ENCODE assay signal across 23 cellular contexts in the genomic region with DNA sequence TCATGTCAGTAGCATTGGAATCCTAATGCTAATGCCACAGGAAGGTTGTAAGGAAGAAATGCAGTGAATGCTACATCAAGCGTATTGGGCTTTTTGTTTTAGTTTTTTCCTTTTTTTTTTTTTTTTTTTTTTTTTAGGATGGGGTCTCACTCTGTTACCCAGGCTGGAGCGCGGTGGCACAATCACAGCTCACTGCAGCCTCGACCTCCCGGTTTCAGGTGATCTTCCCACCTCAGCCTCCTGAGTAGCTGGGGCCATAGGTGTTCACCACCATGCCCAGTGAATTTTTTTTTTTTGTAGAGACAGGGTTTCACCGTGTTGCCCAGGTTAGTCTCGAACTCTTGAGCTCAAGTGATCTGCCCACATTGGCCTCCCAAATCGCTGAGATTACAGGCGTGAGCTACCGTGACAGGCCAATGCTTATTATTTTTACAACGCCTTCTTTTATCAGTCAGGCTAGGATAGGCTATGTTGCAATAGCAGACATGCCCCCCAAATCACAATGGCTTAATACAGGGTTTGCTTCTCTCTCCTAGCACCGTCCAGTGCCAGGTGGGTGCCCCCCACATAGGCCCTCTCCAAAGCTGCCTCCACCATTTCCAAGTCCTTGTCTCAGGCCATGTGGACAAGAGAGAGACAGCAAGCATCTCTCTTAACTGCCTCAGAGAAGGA. TPM values are rescaled to one million over a fixed set of nuclear protein-coding genes. Genes with fewer than 3 reads are reported as not detected.
DNase-seq lines count a peak whose midpoint lies in the region; ATAC-seq and TF ChIP-seq lines count a peak whose summit lies in the region.
"Had no signal": no experiment of that assay in that cellular context is flagged by ENCODE, and none has a peak within 500 bp of the region (broad histone marks: within the 10 kb centered on the region; RNA-seq: fewer than 3 reads in every experiment).

No MANE protein-coding gene starts in this region.

- no peak for ATAC-seq in GM18907 (IDR thresholded peaks at IDR 0.05; ENCODE audit: unreplicated experiment)
- no peak for ATAC-seq in GM19023 (IDR thresholded peaks at IDR 0.05; ENCODE audit: unreplicated experiment)
- ATAC-seq: gastroesophageal sphincter had no signal

- H3K36me3 Mint-ChIP-seq in H9 (ENCODE audit: insufficient read depth in 1 of 3, low read depth in 3 of 3), result no peaks in the 10 kb centered on the region

- H3K79me1 ChIP-seq in H9 (ENCODE audit: insufficient read depth, low read depth, low read length, poor library complexity, severe bottlenecking) (no peaks in the 10 kb centered on the region), neuronal stem cell (ENCODE audit: low read depth, low read length) (no peaks in the 10 kb centered on the region)

- H3K18ac ChIP-seq in H9 (ENCODE audit: insufficient read length, low read depth, low read length) (no peak overlapping the region), neuronal stem cell (ENCODE audit: low read length) (no peak overlapping the region)

- no peak overlapping the region for H2BK15ac ChIP-seq in H9 (ENCODE audit: low read depth, low read length)
- H2BK15ac ChIP-seq in neuronal stem cell (ENCODE audit: low read length), result no peak overlapping the region

- H2BK12ac ChIP-seq in H9 (ENCODE audit: insufficient read length, low read depth, low read length) (no peak overlapping the region), neuronal stem cell (ENCODE audit: low read length) (no peak overlapping the region)

- DNase-seq in H9 (no peak), dorsolateral prefrontal cortex (no peak), neuronal stem cell (ENCODE audit: low spot score) (no peak), superior temporal gyrus (ENCODE audit: extremely low spot score) (no peak)
- DNase-seq: activated CD4-positive, alpha-beta T cell treated with anti-CD3 and anti-CD28 coated beads, Interleukin-2, amount 50 U/mL, for 1 hour; activated effector memory CD4-positive, alpha-beta T cell treated with anti-CD3 and anti-CD28 coated beads, Interleukin-2, amount 50 U/mL, for 16 hours; amniotic stem cell; cortex of kidney; DMS 273 treated with DMSO at 0.1 percent for 48 hours; NCI-H1048; NCI-H187 treated with DMSO at 0.1 percent for 48 hours; sigmoid colon; stimulated activated CD4-positive, alpha-beta T cell treated with anti-CD3 and anti-CD28 coated beads, Interleukin-15, amount 100 ng/mL, for 24 hours; uterus; WERI-Rb-1 had no signal

- H3K27ac Mint-ChIP-seq in H9, result peak overlapping the region in 2 of 3 experiments; percentile 84 to 95; a peak in 3 of 7 replicates
- H3K27ac Mint-ChIP-seq: progenitor cell of endocrine pancreas had no signal

- H3K4me2 ChIP-seq in BLaER1 (peak overlapping the region; percentile 81), H9 (ENCODE audit: insufficient read depth, insufficient read length, low read length) (no peak overlapping the region), neuronal stem cell (ENCODE audit: insufficient read depth, low read length, poor library complexity, severe bottlenecking) (no peak overlapping the region)

- H3K9ac ChIP-seq in BLaER1 (0 out of 2 replicates have a peak overlapping the region, but pooled peaks have one; percentile 4), H9 (ENCODE audit: extremely low read depth, insufficient read length, low read length) (no peak overlapping the region), neuronal stem cell (ENCODE audit: low read depth, low read length, poor library complexity) (no peak overlapping the region)

- WGBS in H9 (ENCODE audit: extremely low coverage, insufficient read length, low lambda C conversion rate), result no CpG with 5 or more reads among the region's 12 CpGs
- no CpG with 5 or more reads among the region's 12 CpGs for WGBS in neuronal stem cell (ENCODE audit: extremely low coverage in 2 of 2, insufficient read length in 2 of 2, insufficient replicate concordance in 1 of 2), 2 donors

- H3K56ac ChIP-seq in H9 (ENCODE audit: insufficient read length, low read depth, low read length), result no peak overlapping the region

- H4K20me1 ChIP-seq in BLaER1 (peaks cover 40% of the 10 kb centered on the region), H9 (ENCODE audit: control insufficient read depth, insufficient read depth, insufficient read length) (no peaks in the 10 kb centered on the region)

- H3K14ac ChIP-seq in H9 (ENCODE audit: insufficient read depth, low read length) (no peak overlapping the region), neuronal stem cell (ENCODE audit: low read length) (no peak overlapping the region)

- H3K23ac ChIP-seq in H9 (ENCODE audit: insufficient read length, low read depth, low read length) (no peak overlapping the region), neuronal stem cell (ENCODE audit: low read depth, low read length, poor library complexity) (no peak overlapping the region)

- H3K23me2 ChIP-seq in H9 (ENCODE audit: insufficient read length, low read depth, low read length, poor library complexity, severe bottlenecking), result no peaks in the 10 kb centered on the region

- no peak for TF ChIP-seq CTCF in H9 (conservative IDR thresholded peaks at IDR 0.05)
- no peak for TF ChIP-seq CTCF in dorsolateral prefrontal cortex (IDR thresholded peaks at IDR 0.05 in 54 of 56, conservative IDR thresholded peaks at IDR 0.05 in 2 of 56; ENCODE audit: low read depth in 1 of 56, partially characterized antibody in 56 of 56)

- H3K27me3 ChIP-seq in BLaER1, result no peaks in the 10 kb centered on the region
- no peaks in the 10 kb centered on the region for H3K27me3 ChIP-seq in H9 (ENCODE audit: insufficient read depth, low read length)
- no peaks in the 10 kb centered on the region for H3K27me3 ChIP-seq in dorsolateral prefrontal cortex
- H3K27me3 ChIP-seq in neuronal stem cell (ENCODE audit: control insufficient read depth in 3 of 3, insufficient read depth in 3 of 3, low read depth in 1 of 3, low read length in 3 of 3), result no peaks in the 10 kb centered on the region
- H3K27me3 ChIP-seq: gastroesophageal sphincter, sigmoid colon, SJSA1, uterus had no signal

- no peaks in the 10 kb centered on the region for H3K9me3 Mint-ChIP-seq in H9

- H3K27ac ChIP-seq in BLaER1, result peak overlapping the region; percentile 29; the same call in 1 of the 2 replicates
- H3K27ac ChIP-seq in H9 (ENCODE audit: insufficient read length, low read depth, low read length), result no peak overlapping the region
- peak overlapping the region in 51 of 59 donors; percentile 1 to 100 (median 77) for H3K27ac ChIP-seq in dorsolateral prefrontal cortex
- no peak overlapping the region for H3K27ac ChIP-seq in neuronal stem cell (replicated peaks; ENCODE audit: low read length)
- H3K27ac ChIP-seq: gastroesophageal sphincter, sigmoid colon, SJSA1, uterus, WERI-Rb-1 had no signal

- intact Hi-C loops in dorsolateral prefrontal cortex (cut with DNase I), result no loop called here

- H3K36me3 ChIP-seq in BLaER1 (no peaks in the 10 kb centered on the region), neuronal stem cell (replicated peaks in 1 of 2; ENCODE audit: control insufficient read depth in 2 of 2, insufficient read depth in 2 of 2, low read length in 2 of 2) (no peaks in the 10 kb centered on the region)
- H3K36me3 ChIP-seq: SJSA1, uterus, WERI-Rb-1 had no signal

- H3K4ac ChIP-seq in H9 (ENCODE audit: low read depth, low read length) (no peak overlapping the region), neuronal stem cell (ENCODE audit: low read length) (no peak overlapping the region)

- H3K4me1 Mint-ChIP-seq in H9, result peaks cover 22 to 39% of the 10 kb centered on the region in 2 experiments

- no peak overlapping the region for H2AK5ac ChIP-seq in H9 (ENCODE audit: insufficient read length, low read length)
- H2AK5ac ChIP-seq in neuronal stem cell (ENCODE audit: low read depth, low read length), result no peak overlapping the region

- no peak overlapping the region for H4K8ac ChIP-seq in H9 (replicated peaks; ENCODE audit: insufficient read length, low read depth, low read length)
- H4K8ac ChIP-seq in neuronal stem cell (ENCODE audit: low read depth, low read length), result no peak overlapping the region

- H3K9me3 ChIP-seq in BLaER1 (no peaks in the 10 kb centered on the region), H9 (ENCODE audit: control insufficient read depth, low read depth, low read length) (no peaks in the 10 kb centered on the region), neuronal stem cell (replicated peaks in 1 of 2; ENCODE audit: control insufficient read depth in 2 of 2, insufficient read depth in 1 of 2, low read depth in 1 of 2, low read length in 2 of 2) (no peaks in the 10 kb centered on the region)
- H3K9me3 ChIP-seq: gastroesophageal sphincter, sigmoid colon, SJSA1, uterus had no signal

- H3K79me2 ChIP-seq in H9 (ENCODE audit: insufficient read depth, low read length), result no peaks in the 10 kb centered on the region

- no peak overlapping the region for H3K4me3 ChIP-seq in BLaER1
- H3K4me3 ChIP-seq in dorsolateral prefrontal cortex, result no peak overlapping the region
- H3K4me3 ChIP-seq in neuronal stem cell (ENCODE audit: low read length in 2 of 2), result no peak overlapping the region
- H3K4me3 ChIP-seq: gastroesophageal sphincter, sigmoid colon, SJSA1, uterus had no signal

- no peak overlapping the region; a peak in 1 of 5 replicates for H3K4me3 Mint-ChIP-seq in H9

- no peak overlapping the region for H2BK20ac ChIP-seq in H9 (ENCODE audit: low read depth, low read length, poor library complexity, severe bottlenecking)

- H2AFZ ChIP-seq in H9 (ENCODE audit: low read length) (no peak overlapping the region), neuronal stem cell (ENCODE audit: low read length) (peak overlapping the region; percentile 60)

- H4K91ac ChIP-seq in H9 (ENCODE audit: insufficient read length, low read depth, low read length), result no peak overlapping the region
- H4K91ac ChIP-seq in neuronal stem cell (ENCODE audit: low read depth, low read length, poor library complexity), result no peak overlapping the region

- H2BK5ac ChIP-seq in H9 (ENCODE audit: insufficient read length, low read length) (no peak overlapping the region), neuronal stem cell (ENCODE audit: low read length) (no peak overlapping the region)

- H4K5ac ChIP-seq in H9 (ENCODE audit: insufficient read length, low read depth, low read length), result no peak overlapping the region

- H3K4me1 ChIP-seq in BLaER1, result peaks cover 90% of the 10 kb centered on the region
- peaks cover 6% of the 10 kb centered on the region; the same call in 1 of the 2 replicates for H3K4me1 ChIP-seq in H9 (ENCODE audit: insufficient read depth, low read length)
- H3K4me1 ChIP-seq in neuronal stem cell (ENCODE audit: control insufficient read depth in 2 of 2, insufficient read depth in 1 of 2, low read depth in 1 of 2, low read length in 2 of 2), result peaks cover 6 to 31% of the 10 kb centered on the region in 2 donors
- H3K4me1 ChIP-seq: sigmoid colon, uterus had no signal

- H3T11ph ChIP-seq in H9 (ENCODE audit: low read length), result no peak overlapping the region

- no peak overlapping the region for H2BK120ac ChIP-seq in H9 (ENCODE audit: low read depth, low read length, poor library complexity, severe bottlenecking)
- H2BK120ac ChIP-seq in neuronal stem cell (ENCODE audit: low read depth, low read length), result no peak overlapping the region

- peaks cover 4% of the 10 kb centered on the region for H3K27me3 Mint-ChIP-seq in H9 (ENCODE audit: low read depth)

RNA-seq across cellular contexts. Expression of a gene that starts 3.8 kb away (rescaled TPM):
- not detected in 2 replicates for total RNA-seq in H9 (2021)
- 1 to 10 TPM in 16 of 120 experiments, under 1 TPM in 94, not detected in 10; 0.11 to 2.4 (median 0.50) TPM for total RNA-seq in dorsolateral prefrontal cortex
- polyA plus RNA-seq in neuronal stem cell (2013, experiment 1 of 2), result 0.04 TPM
- 0.01 TPM for polyA plus RNA-seq in neuronal stem cell (2013, experiment 2 of 2)
- total RNA-seq: gastroesophageal sphincter; T-helper 2 cell treated with Interferon-gamma antibody and Interleukin-4, amounts not matched to agents 100 ng/mL and 5 ng/mL, for 36 hours had no signal
- polyA plus RNA-seq: liver had no signal

RNA-seq across cellular contexts. Expression of a gene that starts 30.4 kb away (rescaled TPM):
- total RNA-seq in H9 (2021) (0.15 and 0.20 TPM in 2 replicates), dorsolateral prefrontal cortex (100 to 1,000 TPM in 2 of 120 experiments, 10 to 100 TPM in 116, 1 to 10 TPM in 2; 8.8 to 116 (median 32.9) TPM)
- polyA plus RNA-seq in neuronal stem cell (2013, experiment 1 of 2), result 0.15 TPM
- polyA plus RNA-seq in neuronal stem cell (2013, experiment 2 of 2), result 0.10 TPM
- total RNA-seq: progenitor cell of endocrine pancreas, SJSA1 had no signal

Comparison
In these comparisons a context has a peak if more than half of its experiments do, and no peak if none do; other contexts are left out.
1. H3K27ac ChIP-seq: peak in BLaER1 (single experiment) and dorsolateral prefrontal cortex (51 of 59); none in H9 (single experiment) and neuronal stem cell (single experiment).